In genomic region chr3:174440350-174440716, GRCh38 we compare ENCODE assay signal across 7 cellular contexts.
DNase-seq lines count a peak whose midpoint lies in the region; ATAC-seq and TF ChIP-seq lines count a peak whose summit lies in the region.

No MANE protein-coding gene starts in this region.

- H3K27me3 ChIP-seq in GM06990 (replicated peaks; ENCODE audit: control insufficient read depth, insufficient read depth, low read length) (no peaks in the 10 kb centered on the region), iPS-20b (ENCODE audit: insufficient read depth, low read length) (no peaks in the 10 kb centered on the region), subcutaneous abdominal adipose tissue (ENCODE audit: control insufficient read depth in 5 of 5, insufficient read depth in 4 of 5, low read length in 5 of 5) (no peaks in the 10 kb centered on the region)

- no peak for TF ChIP-seq CTCF in GM06990 (IDR thresholded peaks at IDR 0.05; ENCODE audit: insufficient read depth, low read length, poor library complexity, severe bottlenecking)

- H3K36me3 ChIP-seq in GM06990 (ENCODE audit: control insufficient read depth, insufficient read depth, low read length) (no peaks in the 10 kb centered on the region), iPS-20b (ENCODE audit: insufficient read depth, low read depth, low read length) (no peaks in the 10 kb centered on the region), subcutaneous abdominal adipose tissue (ENCODE audit: control insufficient read depth in 5 of 5, insufficient read depth in 5 of 5, low read length in 5 of 5) (no peaks in the 10 kb centered on the region)

- H3K27ac ChIP-seq in iPS-20b (ENCODE audit: low read length) (no peak overlapping the region), subcutaneous abdominal adipose tissue (ENCODE audit: low read depth, low read length) (peak overlapping the region; percentile 95)

- H3K4me1 ChIP-seq in iPS-20b (ENCODE audit: insufficient read depth, low read length), result peaks cover 15% of the 10 kb centered on the region
- peaks cover 0 to 29% (median 21%) of the 10 kb centered on the region in 5 donors for H3K4me1 ChIP-seq in subcutaneous abdominal adipose tissue (ENCODE audit: control insufficient read depth in 5 of 5, insufficient read depth in 5 of 5, low read length in 5 of 5)

- H3K9ac ChIP-seq in iPS-20b (ENCODE audit: low read depth, low read length) (peak overlapping the region; percentile 73; the same call in 1 of the 2 replicates), subcutaneous abdominal adipose tissue (ENCODE audit: low read length in 5 of 5) (peak overlapping the region; percentile 53 to 90 (median 75))

- DNase-seq in GM06990 (ENCODE audit: extremely low read depth, insufficient read length), result no peak
- peak; percentile 67 for DNase-seq in NCI-H1694 treated with DMSO at 0.1 percent for 48 hours (lab: John Stamatoyannopoulos, UW)
- peak; percentile 75 for DNase-seq in amniotic epithelial cell (ENCODE audit: low read depth)

- no peak for ATAC-seq in HG02870 (IDR thresholded peaks at IDR 0.05; ENCODE audit: unreplicated experiment)
- no peak for ATAC-seq in GM18867 (IDR thresholded peaks at IDR 0.05; ENCODE audit: unreplicated experiment)

- H3K4me3 ChIP-seq in GM06990 (replicated peaks; ENCODE audit: low read depth, low read length), result peak overlapping the region; percentile 62
- H3K4me3 ChIP-seq in iPS-20b (ENCODE audit: low read length), result peak overlapping the region; percentile 71
- peak overlapping the region; percentile 78 to 83 (median 79) for H3K4me3 ChIP-seq in subcutaneous abdominal adipose tissue (ENCODE audit: low read depth in 1 of 5, low read length in 5 of 5)

- H3K9me3 ChIP-seq in iPS-20b (ENCODE audit: insufficient read depth, low read depth, low read length) (no peaks in the 10 kb centered on the region), subcutaneous abdominal adipose tissue (ENCODE audit: control insufficient read depth in 5 of 5, low read length in 5 of 5) (no peaks in the 10 kb centered on the region)
